In genomic region chr5:146137967-146138403, GRCh38 we compare ENCODE assay signal across 15 cellular contexts. TPM values are rescaled to one million over a fixed set of nuclear protein-coding genes. Genes with fewer than 3 reads are reported as not detected.
DNase-seq lines count a peak whose midpoint lies in the region; ATAC-seq and TF ChIP-seq lines count a peak whose summit lies in the region.
"Had no signal": no experiment of that assay in that cellular context is flagged by ENCODE, and none has a peak within 500 bp of the region (broad histone marks: within the 10 kb centered on the region; RNA-seq: fewer than 3 reads in every experiment).

No MANE protein-coding gene starts in this region.

- no peak overlapping the region for H2BK120ac ChIP-seq in mesenchymal stem cell (ENCODE audit: low read depth, low read length)

- no peak overlapping the region for H3K18ac ChIP-seq in mesenchymal stem cell (ENCODE audit: low read depth in 1 of 2, low read length in 2 of 2)

- WGBS in mesenchymal stem cell, result 99% methylated on average over 3 of the region's 8 CpGs

- no peak overlapping the region for H2BK5ac ChIP-seq in mesenchymal stem cell (ENCODE audit: low read depth, low read length, poor library complexity, severe bottlenecking)

- no peak overlapping the region for H3K14ac ChIP-seq in mesenchymal stem cell (ENCODE audit: low read length in 2 of 2)

- peaks cover 14% of the 10 kb centered on the region for H3K4me1 Mint-ChIP-seq in chondrocyte (ENCODE audit: low read depth)
- H3K4me1 Mint-ChIP-seq: neural progenitor cell had no signal

- no peaks in the 10 kb centered on the region for H3K27me3 ChIP-seq in mesenchymal stem cell (ENCODE audit: control insufficient read depth in 1 of 2, insufficient read depth in 1 of 2, low read length in 2 of 2)
- H3K27me3 ChIP-seq: esophagus squamous epithelium, neural progenitor cell had no signal

- H3K9me3 ChIP-seq in mesenchymal stem cell (ENCODE audit: control insufficient read depth, low read length), result no peaks in the 10 kb centered on the region
- H3K9me3 ChIP-seq: esophagus squamous epithelium had no signal

- POLR2A ChIA-PET in HEK293T (lab: Yijun Ruan, JAX), result no interaction called here

- peaks cover 23 to 95% of the 10 kb centered on the region in 2 experiments for H3K36me3 ChIP-seq in mesenchymal stem cell (ENCODE audit: control insufficient read depth in 1 of 2, insufficient read depth in 2 of 2, low read depth in 1 of 2, low read length in 2 of 2)

- H4K91ac ChIP-seq in mesenchymal stem cell (ENCODE audit: low read length), result no peak overlapping the region

- no peak overlapping the region for H4K8ac ChIP-seq in mesenchymal stem cell (ENCODE audit: low read length)

- peak overlapping the region; percentile 35 for H3K4me3 Mint-ChIP-seq in chondrocyte (ENCODE audit: unreplicated experiment)
- H3K4me3 Mint-ChIP-seq: activated naive CD4-positive, alpha-beta T cell treated with anti-CD3 and anti-CD28 coated beads for 36 hours; CD8-positive, alpha-beta memory T cell; neural progenitor cell had no signal

- no peak overlapping the region for H3K4me3 ChIP-seq in mesenchymal stem cell (ENCODE audit: insufficient read depth in 1 of 2, low read depth in 1 of 2, low read length in 2 of 2)
- H3K4me3 ChIP-seq: esophagus squamous epithelium, neural progenitor cell, smooth muscle cell had no signal

- H3K79me1 ChIP-seq in mesenchymal stem cell (replicated peaks; ENCODE audit: low read length, poor library complexity, severe bottlenecking), result peaks cover 6% of the 10 kb centered on the region

- H3K4me1 ChIP-seq in mesenchymal stem cell (ENCODE audit: control insufficient read depth, insufficient read depth, low read depth, low read length), result no peaks in the 10 kb centered on the region
- H3K4me1 ChIP-seq: esophagus squamous epithelium, neural progenitor cell had no signal

- no peak overlapping the region for H3K9ac ChIP-seq in mesenchymal stem cell (ENCODE audit: low read length)
- H3K9ac ChIP-seq: neural progenitor cell had no signal

- no peaks in the 10 kb centered on the region for H3K9me3 Mint-ChIP-seq in activated naive CD4-positive, alpha-beta T cell treated with anti-CD3 and anti-CD28 coated beads, Interleukin-2, amount 50 U/mL, for 72 hours
- no peaks in the 10 kb centered on the region for H3K9me3 Mint-ChIP-seq in chondrocyte (ENCODE audit: low read depth)
- H3K9me3 Mint-ChIP-seq: activated naive CD4-positive, alpha-beta T cell treated with anti-CD3 and anti-CD28 coated beads for 36 hours; CD8-positive, alpha-beta memory T cell; neural progenitor cell had no signal

- H2BK15ac ChIP-seq in mesenchymal stem cell (ENCODE audit: low read depth, poor library complexity, severe bottlenecking), result no peak overlapping the region

- no peak overlapping the region for H3K4ac ChIP-seq in mesenchymal stem cell (ENCODE audit: low read depth in 1 of 2, low read length in 2 of 2)

- no peak overlapping the region for H2AFZ ChIP-seq in mesenchymal stem cell (ENCODE audit: low read depth, low read length)
- H2AFZ ChIP-seq: neural progenitor cell had no signal

- H3K27ac Mint-ChIP-seq in activated naive CD4-positive, alpha-beta T cell treated with anti-CD3 and anti-CD28 coated beads, Interleukin-2, amount 50 U/mL, for 72 hours, result peak overlapping the region; percentile 61 to 79
- peak overlapping the region; percentile 88 for H3K27ac Mint-ChIP-seq in chondrocyte (ENCODE audit: unreplicated experiment)
- H3K27ac Mint-ChIP-seq: activated naive CD4-positive, alpha-beta T cell treated with anti-CD3 and anti-CD28 coated beads for 36 hours; CD8-positive, alpha-beta memory T cell; neural progenitor cell had no signal

- peaks cover 0 to 24% of the 10 kb centered on the region in 2 donors for H3K36me3 Mint-ChIP-seq in activated naive CD4-positive, alpha-beta T cell treated with anti-CD3 and anti-CD28 coated beads, Interleukin-2, amount 50 U/mL, for 72 hours
- peaks cover 38% of the 10 kb centered on the region for H3K36me3 Mint-ChIP-seq in chondrocyte (ENCODE audit: low read depth)

- no peak overlapping the region for H3K27ac ChIP-seq in mesenchymal stem cell (ENCODE audit: low read length, poor library complexity, severe bottlenecking)
- H3K27ac ChIP-seq: esophagus squamous epithelium, neural progenitor cell had no signal

- DNase-seq in activated naive CD4-positive, alpha-beta T cell treated with anti-CD3 and anti-CD28 coated beads, Interleukin-2, amount 50 U/mL, for 72 hours (ENCODE audit: low spot score in 2 of 2), result no peak
- DNase-seq in activated naive CD4-positive, alpha-beta T cell (lab: John Stamatoyannopoulos, UW), result no peak
- DNase-seq in chondrocyte (ENCODE audit: low spot score), result no peak
- peak; percentile 33 for DNase-seq in mesenchymal stem cell
- no peak for DNase-seq in HEK293T (ENCODE audit: extremely low spot score)
- DNase-seq in stimulated activated naive CD4-positive, alpha-beta T cell treated with Interleukin-2 at 50 U/mL for 16 hours (lab: John Stamatoyannopoulos, UW), result no peak
- DNase-seq in NCI-H2227 (lab: John Stamatoyannopoulos, UW; ENCODE audit: unreplicated experiment), result no peak
- no peak for DNase-seq in SKM-1 (lab: John Stamatoyannopoulos, UW; ENCODE audit: unreplicated experiment)
- DNase-seq: activated naive CD4-positive, alpha-beta T cell treated with anti-CD3 and anti-CD28 coated beads for 36 hours; CD8-positive, alpha-beta memory T cell; cerebellar nuclear complex; esophagus squamous epithelium had no signal

- H2BK12ac ChIP-seq in mesenchymal stem cell (ENCODE audit: low read length in 2 of 2), result no peak overlapping the region

- H3K4me2 ChIP-seq in mesenchymal stem cell (ENCODE audit: low read length, poor library complexity, severe bottlenecking), result no peak overlapping the region
- H3K4me2 ChIP-seq: neural progenitor cell, smooth muscle cell had no signal

- no peaks in the 10 kb centered on the region for H3K27me3 Mint-ChIP-seq in chondrocyte (ENCODE audit: low read depth)
- H3K27me3 Mint-ChIP-seq: CD8-positive, alpha-beta memory T cell had no signal

- CTCF ChIA-PET in HEK293T (lab: Yijun Ruan, JAX), result no interaction called here

- ATAC-seq in activated naive CD4-positive, alpha-beta T cell treated with anti-CD3 and anti-CD28 coated beads, Interleukin-2, amount 50 U/mL, for 72 hours, result no peak
- ATAC-seq: SK-N-SH treated with all-trans-retinoic acid at 6 μM for 48 hours had no signal

- TF ChIP-seq CTCF in chondrocyte (IDR thresholded peaks at IDR 0.05), result no peak

- no peak overlapping the region for H3K23ac ChIP-seq in mesenchymal stem cell (ENCODE audit: low read length in 2 of 2)

- H2AK5ac ChIP-seq in mesenchymal stem cell (ENCODE audit: low read length, severe bottlenecking), result no peak overlapping the region

TF ChIP-seq in HEK293T, 16 proteins besides CTCF, POLR2A, EP300 and RAD21:
- TF ChIP-seq, protein P1, sequence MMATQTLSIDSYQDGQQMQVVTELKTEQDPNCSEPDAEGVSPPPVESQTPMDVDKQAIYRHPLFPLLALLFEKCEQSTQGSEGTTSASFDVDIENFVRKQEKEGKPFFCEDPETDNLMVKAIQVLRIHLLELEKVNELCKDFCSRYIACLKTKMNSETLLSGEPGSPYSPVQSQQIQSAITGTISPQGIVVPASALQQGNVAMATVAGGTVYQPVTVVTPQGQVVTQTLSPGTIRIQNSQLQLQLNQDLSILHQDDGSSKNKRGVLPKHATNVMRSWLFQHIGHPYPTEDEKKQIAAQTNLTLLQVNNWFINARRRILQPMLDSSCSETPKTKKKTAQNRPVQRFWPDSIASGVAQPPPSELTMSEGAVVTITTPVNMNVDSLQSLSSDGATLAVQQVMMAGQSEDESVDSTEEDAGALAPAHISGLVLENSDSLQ (IDR thresholded peaks at IDR 0.05), result no peak
- TF ChIP-seq ELF4 (IDR thresholded peaks at IDR 0.05) (no peak), ZNF384 (IDR thresholded peaks at IDR 0.05) (no peak), LEF1 (IDR thresholded peaks at IDR 0.05; ENCODE audit: borderline replicate concordance) (no peak), BHLHE40 (IDR thresholded peaks at IDR 0.05; ENCODE audit: borderline replicate concordance) (no peak), FOXK2 (IDR thresholded peaks at IDR 0.05) (no peak), SUZ12 (IDR thresholded peaks at IDR 0.05) (no peak), ARNT (IDR thresholded peaks at IDR 0.05) (no peak), NFRKB (IDR thresholded peaks at IDR 0.05) (no peak), HDGF (IDR thresholded peaks at IDR 0.05; ENCODE audit: borderline replicate concordance) (no peak), SP1 (IDR thresholded peaks at IDR 0.05) (no peak), CTBP1 (IDR thresholded peaks at IDR 0.05; ENCODE audit: borderline replicate concordance) (no peak), FOXA1 (IDR thresholded peaks at IDR 0.05) (no peak), TARDBP (IDR thresholded peaks at IDR 0.05) (no peak), FOXM1 (IDR thresholded peaks at IDR 0.05; ENCODE audit: borderline replicate concordance) (no peak), L3MBTL2 (conservative IDR thresholded peaks at IDR 0.05) (no peak)

RNA-seq across cellular contexts. Expression of gene PLAC8L1, which starts 32.6 kb away (rescaled TPM):
- total RNA-seq in activated naive CD4-positive, alpha-beta T cell treated with anti-CD3 and anti-CD28 coated beads, Interleukin-2, amount 50 U/mL, for 72 hours, result under 1 TPM; 0.64 to 0.88 TPM
- 0.59 to 0.97 TPM (median 0.94 TPM) in 3 replicates for total RNA-seq in chondrocyte
- 0.08 TPM for polyA plus RNA-seq in mesenchymal stem cell (2013, experiment 1 of 2)
- 0.07 TPM for polyA plus RNA-seq in mesenchymal stem cell (2013, experiment 2 of 2)
- total RNA-seq: esophagus squamous epithelium, smooth muscle cell had no signal
- polyA plus RNA-seq: CD8-positive, alpha-beta memory T cell had no signal

RNA-seq across cellular contexts. Expression of gene LARS1, which starts 44.5 kb away (rescaled TPM):
- total RNA-seq in activated naive CD4-positive, alpha-beta T cell treated with anti-CD3 and anti-CD28 coated beads, Interleukin-2, amount 50 U/mL, for 72 hours, result 100 to 1,000 TPM; 111 to 152 TPM
- 121 to 138 TPM (median 128 TPM) in 3 replicates for total RNA-seq in chondrocyte
- polyA plus RNA-seq in mesenchymal stem cell (2013, experiment 1 of 2), result 57.0 TPM
- polyA plus RNA-seq in mesenchymal stem cell (2013, experiment 2 of 2), result 53.3 TPM
